Comparison of ENCODE assay signal across 1 cellular context in the genomic region with DNA sequence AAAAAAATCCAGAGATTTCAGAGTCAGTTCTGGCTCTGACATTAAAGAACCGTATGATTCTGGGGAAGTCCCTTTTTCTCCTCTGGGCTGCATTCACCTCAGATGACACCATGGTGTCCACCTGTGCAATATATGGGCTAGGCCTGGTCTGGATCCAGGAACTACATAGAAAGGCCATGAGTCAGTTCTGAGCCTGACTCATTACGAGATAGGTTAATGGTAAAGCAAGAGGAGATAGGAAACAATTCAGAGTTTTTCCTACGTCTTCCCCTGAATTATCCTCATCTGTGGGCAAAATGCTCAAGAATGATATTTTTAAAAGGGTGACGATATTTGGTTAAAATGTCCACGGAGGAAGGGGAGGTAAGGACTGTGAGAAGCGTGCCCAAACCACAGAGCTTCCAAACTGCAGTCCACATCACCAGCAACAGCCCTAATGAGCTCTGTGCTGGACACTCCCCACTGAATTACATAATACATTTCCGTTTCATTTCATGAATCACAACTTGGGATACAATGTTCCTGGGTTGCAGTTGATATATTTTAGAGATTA.
TF ChIP-seq lines count a peak whose summit lies in the region.

No MANE protein-coding gene starts in this region.

TF ChIP-seq in IMR-90, 13 proteins besides CTCF, POLR2A, EP300 and RAD21 (continued from another document):
- TF ChIP-seq, protein P1, sequence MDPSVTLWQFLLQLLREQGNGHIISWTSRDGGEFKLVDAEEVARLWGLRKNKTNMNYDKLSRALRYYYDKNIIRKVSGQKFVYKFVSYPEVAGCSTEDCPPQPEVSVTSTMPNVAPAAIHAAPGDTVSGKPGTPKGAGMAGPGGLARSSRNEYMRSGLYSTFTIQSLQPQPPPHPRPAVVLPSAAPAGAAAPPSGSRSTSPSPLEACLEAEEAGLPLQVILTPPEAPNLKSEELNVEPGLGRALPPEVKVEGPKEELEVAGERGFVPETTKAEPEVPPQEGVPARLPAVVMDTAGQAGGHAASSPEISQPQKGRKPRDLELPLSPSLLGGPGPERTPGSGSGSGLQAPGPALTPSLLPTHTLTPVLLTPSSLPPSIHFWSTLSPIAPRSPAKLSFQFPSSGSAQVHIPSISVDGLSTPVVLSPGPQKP (IDR thresholded peaks at IDR 0.05; ENCODE audit: borderline replicate concordance, low read depth, low read length) = no peak
- TF ChIP-seq SMC3 (IDR thresholded peaks at IDR 0.05; ENCODE audit: low read depth, low read length) (no peak), CEBPB (IDR thresholded peaks at IDR 0.05; ENCODE audit: low read depth, low read length) (peak; percentile 52), RCOR1 (IDR thresholded peaks at IDR 0.05; ENCODE audit: insufficient replicate concordance, low read length) (no peak), FOS (IDR thresholded peaks at IDR 0.05; ENCODE audit: low read depth, low read length) (peak; percentile 76), NFE2L2 (IDR thresholded peaks at IDR 0.05; ENCODE audit: low read depth, low read length) (no peak)
- TF ChIP-seq, protein P2, sequence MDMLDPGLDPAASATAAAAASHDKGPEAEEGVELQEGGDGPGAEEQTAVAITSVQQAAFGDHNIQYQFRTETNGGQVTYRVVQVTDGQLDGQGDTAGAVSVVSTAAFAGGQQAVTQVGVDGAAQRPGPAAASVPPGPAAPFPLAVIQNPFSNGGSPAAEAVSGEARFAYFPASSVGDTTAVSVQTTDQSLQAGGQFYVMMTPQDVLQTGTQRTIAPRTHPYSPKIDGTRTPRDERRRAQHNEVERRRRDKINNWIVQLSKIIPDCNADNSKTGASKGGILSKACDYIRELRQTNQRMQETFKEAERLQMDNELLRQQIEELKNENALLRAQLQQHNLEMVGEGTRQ (IDR thresholded peaks at IDR 0.05; ENCODE audit: low read depth, low read length) = no peak
